In genomic region chr7:138459300-138460175, GRCh38 we compare ENCODE assay signal across 8 cellular contexts.
DNase-seq lines count a peak whose midpoint lies in the region; ATAC-seq and TF ChIP-seq lines count a peak whose summit lies in the region.

No MANE protein-coding gene starts in this region.

- in situ Hi-C loops in astrocyte of the spinal cord (cut with HindIII; ENCODE audit: low sequenced_read_pairs): no loop called here

- no peaks in the 10 kb centered on the region for H3K9me3 Mint-ChIP-seq in T-helper 2 cell treated with Interferon-gamma antibody and Interleukin-4, amounts not matched to agents 5 μg/mL and 100 μg/mL, for 36 hours

- H3K27ac Mint-ChIP-seq in T-helper 2 cell treated with Interferon-gamma antibody and Interleukin-4, amounts not matched to agents 5 μg/mL and 100 μg/mL, for 36 hours: peak overlapping the region; percentile 80

- TF ChIP-seq CTCF in astrocyte of the spinal cord (IDR thresholded peaks at IDR 0.05; ENCODE audit: low read depth, low read length): peak; percentile 12
- TF ChIP-seq CTCF in retinal pigment epithelial cell (conservative IDR thresholded peaks at IDR 0.05; ENCODE audit: low read depth, low read length): no peak

- peaks cover 10% of the 10 kb centered on the region for H3K36me3 Mint-ChIP-seq in T-helper 2 cell treated with Interferon-gamma antibody and Interleukin-4, amounts not matched to agents 5 μg/mL and 100 μg/mL, for 36 hours (ENCODE audit: low read depth)

- H3K27me3 Mint-ChIP-seq in T-helper 2 cell treated with Interferon-gamma antibody and Interleukin-4, amounts not matched to agents 5 μg/mL and 100 μg/mL, for 36 hours (ENCODE audit: low read depth): no peaks in the 10 kb centered on the region

- H3K4me1 Mint-ChIP-seq in T-helper 2 cell treated with Interferon-gamma antibody and Interleukin-4, amounts not matched to agents 5 μg/mL and 100 μg/mL, for 36 hours (ENCODE audit: low read depth): peaks cover 18% of the 10 kb centered on the region

- H3K4me3 Mint-ChIP-seq in T-helper 2 cell treated with Interferon-gamma antibody and Interleukin-4, amounts not matched to agents 5 μg/mL and 100 μg/mL, for 36 hours: peak overlapping the region; percentile 85

- H3K4me3 ChIP-seq in astrocyte of the spinal cord (ENCODE audit: low read depth, low read length) (peak overlapping the region; percentile 56), retinal pigment epithelial cell (ENCODE audit: low read length) (peak overlapping the region; percentile 56)

- DNase-seq in NCI-H187 (lab: John Stamatoyannopoulos, UW) (peak; percentile 98 to 100), astrocyte of the spinal cord (ENCODE audit: low read depth, low spot score) (peak; percentile 99), hypothalamus (lab: John Stamatoyannopoulos, UW) (peak in 46 of 51 donors; percentile 90 to 100 (median 98)), retinal pigment epithelial cell (ENCODE audit: low read depth) (peak; percentile 94), GOT3 (lab: John Stamatoyannopoulos, UW) (no peak)
- peak; percentile 98 for DNase-seq in T-helper 2 cell treated with Interferon-gamma antibody and Interleukin-4, amounts not matched to agents 5 μg/mL and 100 μg/mL, for 36 hours (ENCODE audit: low spot score)

- ATAC-seq in GM18499 (IDR thresholded peaks at IDR 0.05; ENCODE audit: insufficient read depth, unreplicated experiment) (peak; percentile 90), HG02970 (IDR thresholded peaks at IDR 0.05; ENCODE audit: low FRiP score, unreplicated experiment) (peak; percentile 76)
